ENCODE assay signal across 12 cellular contexts in the genomic region with DNA sequence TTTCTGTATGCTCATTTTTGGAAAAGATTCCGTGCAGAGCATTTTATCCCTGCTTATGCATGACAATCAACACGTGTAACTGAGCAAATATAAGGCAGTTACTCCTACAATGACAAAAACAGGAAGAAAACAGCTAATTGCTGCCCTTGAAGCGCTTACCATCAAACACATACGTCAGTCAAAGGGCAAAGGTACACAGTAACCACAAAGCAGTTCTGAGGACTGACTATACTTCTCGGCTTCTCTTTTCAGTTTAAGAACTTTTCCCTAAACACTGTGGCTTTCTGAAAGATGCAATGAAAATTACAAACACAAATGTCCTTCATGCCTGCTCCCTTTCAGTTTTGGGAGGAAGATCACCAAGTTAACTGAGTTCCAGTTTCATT.
A peak's percentile ranks its signal among the peaks of the same experiment; 100 is the strongest.
DNase-seq lines count a peak whose midpoint lies in the region; ATAC-seq and TF ChIP-seq lines count a peak whose summit lies in the region.
"Had no signal": no experiment of that assay in that cellular context is flagged by ENCODE, and none has a peak within 500 bp of the region (broad histone marks: within the 10 kb centered on the region; RNA-seq: fewer than 3 reads in every experiment).

No MANE protein-coding gene starts in this region.

- peaks cover 40% of the 10 kb centered on the region for H3K4me1 ChIP-seq in stomach smooth muscle (ENCODE audit: control insufficient read depth, insufficient read depth, low read length)

- intact Hi-C loops in activated T-helper 1 cell treated with anti-CD3 and anti-CD28 coated beads, Interleukin-12 subunit alpha, Interleukin-12 subunit beta, Interleukin-2, Interleukin-4 antibody, amounts not matched to agents 30 ng/mL and 10 ng/mL and 1 ng/mL, durations not matched to agents 14 hours and 24 hours and 36 hours (cut with micrococcal nuclease): no loop called here

- H3K9ac ChIP-seq in stomach smooth muscle (ENCODE audit: low read length in 2 of 2): peak overlapping the region in 1 of 2 donors; percentile 34

- H3K9me3 ChIP-seq in stomach smooth muscle (ENCODE audit: control insufficient read depth in 2 of 2, low read length in 2 of 2): no peaks in the 10 kb centered on the region

- H3K27ac ChIP-seq in stomach smooth muscle (ENCODE audit: low read length): peak overlapping the region; percentile 1

- no peaks in the 10 kb centered on the region for H3K27me3 Mint-ChIP-seq in activated T-cell treated with anti-CD3 and anti-CD28 coated beads, Interleukin-2, amount 50 U/mL, for 24 hours
- no peaks in the 10 kb centered on the region for H3K27me3 Mint-ChIP-seq in activated T-helper 1 cell treated with anti-CD3 and anti-CD28 coated beads, Interleukin-12 subunit alpha, Interleukin-12 subunit beta, Interleukin-2, Interleukin-4 antibody, amounts not matched to agents 30 ng/mL and 10 ng/mL and 1 ng/mL, durations not matched to agents 14 hours and 24 hours and 36 hours (ENCODE audit: insufficient read depth)
- H3K27me3 Mint-ChIP-seq in memory B cell (no peaks in the 10 kb centered on the region), endothelial cell (ENCODE audit: unreplicated experiment) (peaks cover 2% of the 10 kb centered on the region)
- H3K27me3 Mint-ChIP-seq: dendritic cell treated with granulocyte-macrophage colony-stimulating factor and Interleukin-4, amounts not matched to agents 40 ng/mL and 50 ng/mL, for 4 days had no signal

- peaks cover 97% of the 10 kb centered on the region for H3K36me3 Mint-ChIP-seq in activated T-cell treated with anti-CD3 and anti-CD28 coated beads, Interleukin-2, amount 50 U/mL, for 24 hours (ENCODE audit: low read depth)
- peaks cover 63% of the 10 kb centered on the region for H3K36me3 Mint-ChIP-seq in activated T-helper 1 cell treated with anti-CD3 and anti-CD28 coated beads, Interleukin-12 subunit alpha, Interleukin-12 subunit beta, Interleukin-2, Interleukin-4 antibody, amounts not matched to agents 30 ng/mL and 10 ng/mL and 1 ng/mL, durations not matched to agents 14 hours and 24 hours and 36 hours (ENCODE audit: low read depth)
- H3K36me3 Mint-ChIP-seq in memory B cell (peaks cover 43% of the 10 kb centered on the region), endothelial cell (ENCODE audit: low read depth, unreplicated experiment) (peaks cover 18% of the 10 kb centered on the region)

- peaks cover 67% of the 10 kb centered on the region for H3K4me1 Mint-ChIP-seq in activated T-cell treated with anti-CD3 and anti-CD28 coated beads, Interleukin-2, amount 50 U/mL, for 24 hours (ENCODE audit: low read depth)
- H3K4me1 Mint-ChIP-seq in activated T-helper 1 cell treated with anti-CD3 and anti-CD28 coated beads, Interleukin-12 subunit alpha, Interleukin-12 subunit beta, Interleukin-2, Interleukin-4 antibody, amounts not matched to agents 30 ng/mL and 10 ng/mL and 1 ng/mL, durations not matched to agents 14 hours and 24 hours and 36 hours (ENCODE audit: low read depth): peaks cover 63% of the 10 kb centered on the region
- H3K4me1 Mint-ChIP-seq in memory B cell: peaks cover 4% of the 10 kb centered on the region
- peaks cover 10% of the 10 kb centered on the region for H3K4me1 Mint-ChIP-seq in endothelial cell (ENCODE audit: unreplicated experiment)

- peaks cover 21 to 24% of the 10 kb centered on the region in 2 donors for H3K36me3 ChIP-seq in stomach smooth muscle (ENCODE audit: control insufficient read depth in 2 of 2, insufficient read depth in 2 of 2, low read length in 2 of 2)

- no peak for DNase-seq in activated T-cell treated with anti-CD3 and anti-CD28 coated beads, Interleukin-2, amount 50 U/mL, for 24 hours
- no peak for DNase-seq in activated T-cell treated with anti-CD3 and anti-CD28 coated beads, Interleukin-2, amount 50 U/mL, for 48 hours
- no peak for DNase-seq in activated T-helper 1 cell treated with anti-CD3 and anti-CD28 coated beads, Interleukin-12 subunit alpha, Interleukin-12 subunit beta, Interleukin-2, Interleukin-4 antibody, amounts not matched to agents 30 ng/mL and 10 ng/mL and 1 ng/mL, durations not matched to agents 14 hours and 24 hours and 36 hours (ENCODE audit: low spot score)
- DNase-seq in memory B cell (ENCODE audit: low spot score in 2 of 2) (no peak), endothelial cell (ENCODE audit: low spot score) (no peak)
- no peak for DNase-seq in stimulated activated CD4-positive, alpha-beta T cell treated with anti-CD3 and anti-CD28 coated beads, Interleukin-4, amount 100 ng/mL, for 1 hour
- DNase-seq: H9, NCI-H1092, occipital lobe had no signal

- H3K27ac Mint-ChIP-seq in activated T-cell treated with anti-CD3 and anti-CD28 coated beads, Interleukin-2, amount 50 U/mL, for 24 hours: peak overlapping the region; percentile 95
- H3K27ac Mint-ChIP-seq in activated T-helper 1 cell treated with anti-CD3 and anti-CD28 coated beads, Interleukin-12 subunit alpha, Interleukin-12 subunit beta, Interleukin-2, Interleukin-4 antibody, amounts not matched to agents 30 ng/mL and 10 ng/mL and 1 ng/mL, durations not matched to agents 14 hours and 24 hours and 36 hours: peak overlapping the region; percentile 79
- H3K27ac Mint-ChIP-seq in memory B cell: peak overlapping the region; percentile 31
- no peak overlapping the region for H3K27ac Mint-ChIP-seq in endothelial cell (ENCODE audit: unreplicated experiment)

- no peak overlapping the region for H3K4me3 ChIP-seq in stomach smooth muscle (ENCODE audit: low read length in 2 of 2)

- TF ChIP-seq CTCF in endothelial cell (IDR thresholded peaks at IDR 0.05; ENCODE audit: unreplicated experiment): no peak

- no peak for ATAC-seq in memory B cell (ENCODE audit: low read depth)
- no peak for ATAC-seq in HG02970 (IDR thresholded peaks at IDR 0.05; ENCODE audit: low FRiP score, unreplicated experiment)

- peak overlapping the region; percentile 13 for H3K4me3 Mint-ChIP-seq in activated T-cell treated with anti-CD3 and anti-CD28 coated beads, Interleukin-2, amount 50 U/mL, for 24 hours
- H3K4me3 Mint-ChIP-seq in activated T-helper 1 cell treated with anti-CD3 and anti-CD28 coated beads, Interleukin-12 subunit alpha, Interleukin-12 subunit beta, Interleukin-2, Interleukin-4 antibody, amounts not matched to agents 30 ng/mL and 10 ng/mL and 1 ng/mL, durations not matched to agents 14 hours and 24 hours and 36 hours: peak overlapping the region; percentile 42
- no peak overlapping the region for H3K4me3 Mint-ChIP-seq in memory B cell
- no peak overlapping the region for H3K4me3 Mint-ChIP-seq in endothelial cell (ENCODE audit: unreplicated experiment)
- H3K4me3 Mint-ChIP-seq: dendritic cell treated with granulocyte-macrophage colony-stimulating factor and Interleukin-4, amounts not matched to agents 40 ng/mL and 50 ng/mL, for 4 days; H9 had no signal

- H3K9me3 Mint-ChIP-seq in activated T-cell treated with anti-CD3 and anti-CD28 coated beads, Interleukin-2, amount 50 U/mL, for 24 hours: no peaks in the 10 kb centered on the region
- H3K9me3 Mint-ChIP-seq in activated T-helper 1 cell treated with anti-CD3 and anti-CD28 coated beads, Interleukin-12 subunit alpha, Interleukin-12 subunit beta, Interleukin-2, Interleukin-4 antibody, amounts not matched to agents 30 ng/mL and 10 ng/mL and 1 ng/mL, durations not matched to agents 14 hours and 24 hours and 36 hours: peaks cover 7% of the 10 kb centered on the region
- H3K9me3 Mint-ChIP-seq in memory B cell (no peaks in the 10 kb centered on the region), endothelial cell (ENCODE audit: unreplicated experiment) (no peaks in the 10 kb centered on the region)
- H3K9me3 Mint-ChIP-seq: dendritic cell treated with granulocyte-macrophage colony-stimulating factor and Interleukin-4, amounts not matched to agents 40 ng/mL and 50 ng/mL, for 4 days; H9 had no signal

- H3K27me3 ChIP-seq in stomach smooth muscle (ENCODE audit: control insufficient read depth in 1 of 2, insufficient read depth in 2 of 2, low read length in 2 of 2): no peaks in the 10 kb centered on the region

Comparison
In these comparisons a context has a peak if more than half of its experiments do, and no peak if none do; other contexts are left out.
1. H3K4me3 Mint-ChIP-seq: peak in activated T-cell treated with anti-CD3 and anti-CD28 coated beads, Interleukin-2, amount 50 U/mL, for 24 hours (single experiment) and activated T-helper 1 cell treated with anti-CD3 and anti-CD28 coated beads, Interleukin-12 subunit alpha, Interleukin-12 subunit beta, Interleukin-2, Interleukin-4 antibody, amounts not matched to agents 30 ng/mL and 10 ng/mL and 1 ng/mL, durations not matched to agents 14 hours and 24 hours and 36 hours (single experiment); none in memory B cell (single experiment) and endothelial cell (single experiment).